Comparison of ENCODE assay signal across 17 cellular contexts in the genomic region with DNA sequence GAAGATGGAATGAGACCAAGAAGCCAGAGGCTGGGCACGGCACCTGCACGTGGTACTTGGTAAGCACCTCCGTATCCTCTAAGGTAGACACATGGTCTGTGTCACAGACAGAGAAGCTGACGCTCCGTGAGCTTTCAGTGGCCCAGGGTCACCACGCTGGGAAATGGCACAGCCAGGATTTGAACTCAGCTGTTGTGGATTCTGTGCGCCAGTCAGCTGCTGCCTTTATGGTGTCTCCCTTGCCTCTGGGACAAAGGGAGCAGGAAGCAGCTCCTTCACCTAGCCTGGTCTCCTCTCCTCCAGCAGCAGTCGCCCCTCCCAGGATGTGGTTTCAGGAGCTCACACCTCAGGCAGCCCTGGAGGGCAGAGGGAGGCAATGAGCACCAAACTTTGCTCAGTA.
DNase-seq lines count a peak whose midpoint lies in the region; ATAC-seq and TF ChIP-seq lines count a peak whose summit lies in the region.
"Had no signal": no experiment of that assay in that cellular context is flagged by ENCODE, and none has a peak within 500 bp of the region (broad histone marks: within the 10 kb centered on the region; RNA-seq: fewer than 3 reads in every experiment).

No MANE protein-coding gene starts in this region.

- H3K27ac Mint-ChIP-seq in endodermal cell, result no peak overlapping the region

- no peaks in the 10 kb centered on the region for H3K9me2 ChIP-seq in PC-3 (replicated peaks; ENCODE audit: low read length)

- H2AFZ ChIP-seq in PC-3 (ENCODE audit: low read length), result no peak overlapping the region
- H2AFZ ChIP-seq in smooth muscle cell (ENCODE audit: low read depth), result no peak overlapping the region

- 79 to 83% methylated on average over 6 to 8 of the region's 8 CpGs for WGBS in endodermal cell (ENCODE audit: insufficient coverage in 1 of 2, insufficient read length in 1 of 2), 2 experiments
- 85% methylated on average over 8 of the region's 8 CpGs for WGBS in smooth muscle cell (ENCODE audit: low lambda C conversion rate)

- no peak overlapping the region for H3K9ac ChIP-seq in BLaER1
- H3K9ac ChIP-seq in PC-3 (ENCODE audit: low read length), result no peak overlapping the region
- H3K9ac ChIP-seq in endodermal cell (ENCODE audit: extremely low read depth, low read length, poor library complexity, severe bottlenecking), result no peak overlapping the region
- no peak overlapping the region for H3K9ac ChIP-seq in smooth muscle cell (ENCODE audit: low read depth)

- intact Hi-C loops in PC-3 (cut with micrococcal nuclease), result no loop called here

- BruUV-seq in PC-3 (replicated peaks; lab: Mats Ljungman, UMichigan), result no TSS peak

- H3K4me3 ChIP-seq in BLaER1, result no peak overlapping the region
- no peak overlapping the region for H3K4me3 ChIP-seq in PC-3 (ENCODE audit: low read length)
- H3K4me3 ChIP-seq in endodermal cell (ENCODE audit: low read length), result no peak overlapping the region
- no peak overlapping the region for H3K4me3 ChIP-seq in smooth muscle cell
- H3K4me3 ChIP-seq: cardiac muscle cell, esophagus squamous epithelium, lower lobe of right lung, skin epidermis, thyroid gland had no signal

- H3K27ac ChIP-seq in BLaER1 (no peak overlapping the region), PC-3 (ENCODE audit: low read length) (no peak overlapping the region), endodermal cell (ENCODE audit: low read depth, low read length) (no peak overlapping the region), smooth muscle cell (ENCODE audit: low read depth) (no peak overlapping the region)
- H3K27ac ChIP-seq: cardiac muscle cell, esophagus squamous epithelium, lower lobe of right lung, skin epidermis, thyroid gland had no signal

- peak overlapping the region; percentile 63 for H3K4me2 ChIP-seq in BLaER1
- no peak overlapping the region for H3K4me2 ChIP-seq in PC-3 (ENCODE audit: low read length)
- no peak overlapping the region for H3K4me2 ChIP-seq in smooth muscle cell

- CTCF ChIA-PET in PC-3 (lab: Charles Lee), result no interaction called here

- H3K4me1 ChIP-seq in BLaER1 (peaks cover 20% of the 10 kb centered on the region), PC-3 (ENCODE audit: insufficient read depth, low read length) (peaks cover 19% of the 10 kb centered on the region), endodermal cell (ENCODE audit: control insufficient read depth, insufficient read depth, low read length) (no peaks in the 10 kb centered on the region), smooth muscle cell (ENCODE audit: low read depth) (no peaks in the 10 kb centered on the region)
- H3K4me1 ChIP-seq: lower lobe of right lung had no signal

- DNase-seq in COLO668 (lab: John Stamatoyannopoulos, UW; ENCODE audit: unreplicated experiment) (peak; percentile 4), PC-3 (peak; percentile 42), endodermal cell (peak; percentile 55), LoVo (ENCODE audit: low spot score) (no peak), NCI-H526 treated with DMSO at 0.1 percent for 48 hours (lab: John Stamatoyannopoulos, UW) (no peak), smooth muscle cell (lab: John Stamatoyannopoulos, UW; ENCODE audit: unreplicated experiment) (no peak)
- DNase-seq: activated T-cell treated with anti-CD3 and anti-CD28 coated beads, Interleukin-2, amount 50 U/mL, for 48 hours; DMS79 treated with DMSO at 0.1 percent for 48 hours; esophagus squamous epithelium; naive B cell; NCI-H1930; NCI-H526; thyroid gland had no signal

- TF ChIP-seq CTCF in PC-3 (conservative IDR thresholded peaks at IDR 0.05; ENCODE audit: low read depth, low read length), result no peak
- TF ChIP-seq CTCF in endodermal cell (conservative IDR thresholded peaks at IDR 0.05), result no peak
- TF ChIP-seq CTCF in smooth muscle cell (IDR thresholded peaks at IDR 0.05; ENCODE audit: borderline replicate concordance, insufficient read depth, poor library complexity, severe bottlenecking), result no peak

- no peaks in the 10 kb centered on the region for H3K36me3 ChIP-seq in BLaER1
- H3K36me3 ChIP-seq in PC-3 (ENCODE audit: low read depth, low read length), result no peaks in the 10 kb centered on the region
- H3K36me3 ChIP-seq in endodermal cell (ENCODE audit: control insufficient read depth, insufficient read depth, low read length), result no peaks in the 10 kb centered on the region
- no peaks in the 10 kb centered on the region for H3K36me3 ChIP-seq in smooth muscle cell (ENCODE audit: low read depth)
- H3K36me3 ChIP-seq: cardiac muscle cell, esophagus squamous epithelium, lower lobe of right lung, thyroid gland had no signal

- H4K20me1 ChIP-seq in BLaER1 (no peaks in the 10 kb centered on the region), PC-3 (ENCODE audit: low read length) (no peaks in the 10 kb centered on the region), smooth muscle cell (ENCODE audit: low read depth) (no peaks in the 10 kb centered on the region)

- no peaks in the 10 kb centered on the region for H3F3A ChIP-seq in PC-3 (ENCODE audit: low read length, unreplicated experiment)
- no peaks in the 10 kb centered on the region for H3F3A ChIP-seq in smooth muscle cell (ENCODE audit: low read depth)

- POLR2A ChIA-PET in PC-3 (lab: Charles Lee; ENCODE audit: unreplicated experiment), result no interaction called here

- H3K9me3 ChIP-seq in BLaER1 (no peaks in the 10 kb centered on the region), PC-3 (ENCODE audit: low read length) (no peaks in the 10 kb centered on the region), endodermal cell (ENCODE audit: control insufficient read depth, low read length) (no peaks in the 10 kb centered on the region), smooth muscle cell (replicated peaks; ENCODE audit: low read depth) (no peaks in the 10 kb centered on the region)
- H3K9me3 ChIP-seq: esophagus squamous epithelium, lower lobe of right lung, thyroid gland had no signal

- peaks cover 9% of the 10 kb centered on the region for H3K27me3 Mint-ChIP-seq in endodermal cell (ENCODE audit: insufficient read depth)

- ATAC-seq in PC-3, result no peak

- H3K36me3 Mint-ChIP-seq in endodermal cell (ENCODE audit: low read depth), result no peaks in the 10 kb centered on the region

- no peaks in the 10 kb centered on the region for H3K79me2 ChIP-seq in PC-3 (ENCODE audit: low read length)
- no peaks in the 10 kb centered on the region for H3K79me2 ChIP-seq in smooth muscle cell (ENCODE audit: low read depth)

- no peaks in the 10 kb centered on the region for H3K4me1 Mint-ChIP-seq in endodermal cell

- no peak overlapping the region for H3K4me3 Mint-ChIP-seq in endodermal cell

- H3K27me3 ChIP-seq in BLaER1 (no peaks in the 10 kb centered on the region), PC-3 (ENCODE audit: low read length) (no peaks in the 10 kb centered on the region), endodermal cell (ENCODE audit: control insufficient read depth, insufficient read depth, low read length, poor library complexity, severe bottlenecking) (peaks cover 3% of the 10 kb centered on the region), smooth muscle cell (ENCODE audit: low read depth) (no peaks in the 10 kb centered on the region)
- H3K27me3 ChIP-seq: cardiac muscle cell, thyroid gland had no signal

- H3K9me3 Mint-ChIP-seq in endodermal cell, result no peaks in the 10 kb centered on the region
- H3K9me3 Mint-ChIP-seq: naive B cell had no signal

Comparison
In these comparisons a context has a peak if more than half of its experiments do, and no peak if none do; other contexts are left out.
1. DNase-seq: peak in COLO668 (single experiment), PC-3 (single experiment) and endodermal cell (single experiment); none in LoVo (single experiment), NCI-H526 treated with DMSO at 0.1 percent for 48 hours (single experiment) and smooth muscle cell (single experiment).